In genomic region chr15:31389576-31389975, GRCh38 we compare ENCODE assay signal across 16 cellular contexts.
A peak's percentile ranks its signal among the peaks of the same experiment; 100 is the strongest.
DNase-seq lines count a peak whose midpoint lies in the region; ATAC-seq and TF ChIP-seq lines count a peak whose summit lies in the region.
"Had no signal": no experiment of that assay in that cellular context is flagged by ENCODE, and none has a peak within 500 bp of the region (broad histone marks: within the 10 kb centered on the region; RNA-seq: fewer than 3 reads in every experiment).

No MANE protein-coding gene starts in this region.

- WGBS in endodermal cell (ENCODE audit: insufficient coverage in 1 of 2, insufficient read length in 1 of 2), 2 experiments = 97 to 100% methylated on average over 3 to 4 of the region's 4 CpGs

- H3K36me3 ChIP-seq in endodermal cell (ENCODE audit: control insufficient read depth, insufficient read depth, low read length) (no peaks in the 10 kb centered on the region), osteoblast (ENCODE audit: insufficient read depth, low read length) (no peaks in the 10 kb centered on the region)
- H3K36me3 ChIP-seq: uterus had no signal

- no peak overlapping the region for H2AFZ ChIP-seq in osteoblast (ENCODE audit: low read length)
- H2AFZ ChIP-seq: parathyroid adenoma had no signal

- H3K9ac ChIP-seq in endodermal cell (ENCODE audit: extremely low read depth, low read length, poor library complexity, severe bottlenecking) = no peak overlapping the region
- H3K9ac ChIP-seq: parathyroid adenoma had no signal

- peak overlapping the region; percentile 60 for H3K4me3 ChIP-seq in endodermal cell (ENCODE audit: low read length)
- H3K4me3 ChIP-seq in osteoblast (ENCODE audit: insufficient read depth, low read length) = no peak overlapping the region
- H3K4me3 ChIP-seq: uterus had no signal

- H3K9me3 Mint-ChIP-seq in activated CD8-positive, alpha-beta memory T cell treated with anti-CD3 and anti-CD28 coated beads, Interleukin-2, amount 10 ng/mL, durations not matched to agents 7 days and 5 days (ENCODE audit: low read depth) = no peaks in the 10 kb centered on the region
- peaks cover 18% of the 10 kb centered on the region for H3K9me3 Mint-ChIP-seq in endodermal cell
- no peaks in the 10 kb centered on the region for H3K9me3 Mint-ChIP-seq in stimulated activated effector memory CD8-positive, alpha-beta T cell treated with anti-CD3 and anti-CD28 coated beads, Interleukin-12 subunit alpha, Interleukin-12 subunit beta, amount 100 ng/mL, for 72 hours

- CTCF ChIA-PET in activated CD8-positive, alpha-beta memory T cell treated with anti-CD3 and anti-CD28 coated beads, Interleukin-2, amount 10 ng/mL, durations not matched to agents 7 days and 5 days (lab: Charles Lee) = interaction anchor here (0.7 to 1.8 kb wide), 5 partner anchors 12 to 66 kb away, joined by 3 to 7 read pairs (median 3); no protein-coding TSS in a partner anchor

- H3K9me3 ChIP-seq in endodermal cell (ENCODE audit: control insufficient read depth, low read length) (peaks cover 23% of the 10 kb centered on the region), osteoblast (ENCODE audit: low read depth, low read length) (no peaks in the 10 kb centered on the region)
- H3K9me3 ChIP-seq: uterus had no signal

- H3K79me2 ChIP-seq in osteoblast (ENCODE audit: insufficient read depth, low read length) = no peaks in the 10 kb centered on the region
- H3K79me2 ChIP-seq: parathyroid adenoma had no signal

- no peaks in the 10 kb centered on the region for H3K27me3 Mint-ChIP-seq in activated CD8-positive, alpha-beta memory T cell treated with anti-CD3 and anti-CD28 coated beads, Interleukin-2, amount 10 ng/mL, durations not matched to agents 7 days and 5 days
- H3K27me3 Mint-ChIP-seq in endodermal cell (ENCODE audit: insufficient read depth) = peaks cover 25% of the 10 kb centered on the region

- H3K4me1 ChIP-seq in endodermal cell (ENCODE audit: control insufficient read depth, insufficient read depth, low read length) (no peaks in the 10 kb centered on the region), osteoblast (ENCODE audit: insufficient read depth, low read length) (peaks cover 17% of the 10 kb centered on the region)
- H3K4me1 ChIP-seq: uterus had no signal

- no peak for TF ChIP-seq CTCF in endodermal cell (conservative IDR thresholded peaks at IDR 0.05)
- TF ChIP-seq CTCF in osteoblast (IDR thresholded peaks at IDR 0.05; ENCODE audit: extremely low read depth, low read depth, low read length) = no peak

- H3K27ac Mint-ChIP-seq in activated CD8-positive, alpha-beta memory T cell treated with anti-CD3 and anti-CD28 coated beads, Interleukin-2, amount 10 ng/mL, durations not matched to agents 7 days and 5 days = peak overlapping the region; percentile 56
- no peak overlapping the region for H3K27ac Mint-ChIP-seq in endodermal cell
- H3K27ac Mint-ChIP-seq in stimulated activated effector memory CD8-positive, alpha-beta T cell treated with anti-CD3 and anti-CD28 coated beads, Interleukin-12 subunit alpha, Interleukin-12 subunit beta, amount 100 ng/mL, for 72 hours = peak overlapping the region; percentile 7

- no peaks in the 10 kb centered on the region for H4K20me1 ChIP-seq in osteoblast (ENCODE audit: insufficient read depth, low read length)

- DNase-seq in activated effector memory CD4-positive, alpha-beta T cell treated with anti-CD3 and anti-CD28 coated beads, Interleukin-2, amount 50 U/mL, for 16 hours = peak; percentile 44
- DNase-seq in activated effector memory CD4-positive, alpha-beta T cell treated with Interleukin-2 at 50 U/mL for 16 hours = no peak
- peak; percentile 40 for DNase-seq in activated CD8-positive, alpha-beta memory T cell treated with anti-CD3 and anti-CD28 coated beads, Interleukin-2, amount 10 ng/mL, durations not matched to agents 7 days and 5 days
- DNase-seq in endodermal cell (no peak), Ammon's horn (ENCODE audit: low spot score) (no peak), retina (no peak), osteoblast (ENCODE audit: insufficient read length, low spot score, missing footprints) (no peak)
- peak in 1 of 2 donors; percentile 48 for DNase-seq in stimulated activated effector memory CD8-positive, alpha-beta T cell treated with anti-CD3 and anti-CD28 coated beads, Interleukin-12 subunit alpha, Interleukin-12 subunit beta, amount 100 ng/mL, for 72 hours (ENCODE audit: low spot score in 2 of 2)
- DNase-seq: HCEC 1CT, hippocampal formation, islet precursor cell, Kasumi-1, mammary epithelial cell, NCI-H524 treated with DMSO at 0.1 percent for 48 hours, uterus had no signal

- no peak overlapping the region for H3K27ac ChIP-seq in endodermal cell (ENCODE audit: low read depth, low read length)
- H3K27ac ChIP-seq in osteoblast (ENCODE audit: low read depth, low read length) = no peak overlapping the region
- H3K27ac ChIP-seq: parathyroid adenoma had no signal

- H3K4me2 ChIP-seq in osteoblast (ENCODE audit: insufficient read depth, low read length) = no peak overlapping the region

- ATAC-seq in activated CD8-positive, alpha-beta memory T cell treated with anti-CD3 and anti-CD28 coated beads, Interleukin-2, amount 10 ng/mL, durations not matched to agents 7 days and 5 days = no peak
- ATAC-seq in stimulated activated effector memory CD8-positive, alpha-beta T cell treated with anti-CD3 and anti-CD28 coated beads, Interleukin-12 subunit alpha, Interleukin-12 subunit beta, amount 100 ng/mL, for 72 hours = no peak

- peaks cover 27% of the 10 kb centered on the region for H3K36me3 Mint-ChIP-seq in activated CD8-positive, alpha-beta memory T cell treated with anti-CD3 and anti-CD28 coated beads, Interleukin-2, amount 10 ng/mL, durations not matched to agents 7 days and 5 days
- peaks cover 2% of the 10 kb centered on the region for H3K36me3 Mint-ChIP-seq in endodermal cell (ENCODE audit: low read depth)
- no peaks in the 10 kb centered on the region for H3K36me3 Mint-ChIP-seq in stimulated activated effector memory CD8-positive, alpha-beta T cell treated with anti-CD3 and anti-CD28 coated beads, Interleukin-12 subunit alpha, Interleukin-12 subunit beta, amount 100 ng/mL, for 72 hours

- H3K27me3 ChIP-seq in endodermal cell (ENCODE audit: control insufficient read depth, insufficient read depth, low read length, poor library complexity, severe bottlenecking) (peaks cover 27% of the 10 kb centered on the region), osteoblast (ENCODE audit: insufficient read depth, low read length) (no peaks in the 10 kb centered on the region)
- H3K27me3 ChIP-seq: uterus had no signal

- H3K4me3 Mint-ChIP-seq in activated CD8-positive, alpha-beta memory T cell treated with anti-CD3 and anti-CD28 coated beads, Interleukin-2, amount 10 ng/mL, durations not matched to agents 7 days and 5 days = peak overlapping the region; percentile 18
- H3K4me3 Mint-ChIP-seq in endodermal cell = no peak overlapping the region
- H3K4me3 Mint-ChIP-seq in stimulated activated effector memory CD8-positive, alpha-beta T cell treated with anti-CD3 and anti-CD28 coated beads, Interleukin-12 subunit alpha, Interleukin-12 subunit beta, amount 100 ng/mL, for 72 hours = peak overlapping the region; percentile 14

- H3K4me1 Mint-ChIP-seq in activated CD8-positive, alpha-beta memory T cell treated with anti-CD3 and anti-CD28 coated beads, Interleukin-2, amount 10 ng/mL, durations not matched to agents 7 days and 5 days = peaks cover 65% of the 10 kb centered on the region
- H3K4me1 Mint-ChIP-seq in endodermal cell = peaks cover 17% of the 10 kb centered on the region
- peaks cover 74% of the 10 kb centered on the region for H3K4me1 Mint-ChIP-seq in stimulated activated effector memory CD8-positive, alpha-beta T cell treated with anti-CD3 and anti-CD28 coated beads, Interleukin-12 subunit alpha, Interleukin-12 subunit beta, amount 100 ng/mL, for 72 hours

Comparison
In these comparisons a context has a peak if more than half of its experiments do, and no peak if none do; other contexts are left out.
1. DNase-seq: peak in activated effector memory CD4-positive, alpha-beta T cell treated with anti-CD3 and anti-CD28 coated beads, Interleukin-2, amount 50 U/mL, for 16 hours (single experiment) and activated CD8-positive, alpha-beta memory T cell treated with anti-CD3 and anti-CD28 coated beads, Interleukin-2, amount 10 ng/mL, durations not matched to agents 7 days and 5 days (single experiment); none in activated effector memory CD4-positive, alpha-beta T cell treated with Interleukin-2 at 50 U/mL for 16 hours (single experiment), endodermal cell (single experiment), Ammon's horn (single experiment), retina (single experiment) and osteoblast (single experiment).